In the genomic region with DNA sequence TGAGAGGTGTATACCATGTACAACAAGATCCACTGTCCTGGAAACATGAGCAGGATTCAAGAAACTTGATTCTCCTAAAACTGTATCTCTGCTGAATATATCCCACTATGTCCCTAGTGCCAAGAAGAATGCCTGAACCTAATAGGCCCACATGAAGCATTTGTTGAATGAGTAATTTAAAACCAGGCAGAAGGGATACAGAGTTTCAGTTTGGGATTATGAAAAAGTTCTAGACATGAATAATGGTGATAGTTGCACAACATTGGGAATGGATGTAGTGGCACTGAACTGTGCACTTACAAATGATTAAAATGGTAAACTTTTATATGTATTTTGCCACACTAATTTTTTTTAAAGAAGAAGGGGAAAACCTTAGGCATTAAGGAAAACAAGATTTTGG, we compare ENCODE assay signal across 31 cellular contexts.
"Had no signal": no experiment of that assay in that cellular context is flagged by ENCODE, and none has a peak within 500 bp of the region (broad histone marks: within the 10 kb centered on the region; RNA-seq: fewer than 3 reads in every experiment).

No MANE protein-coding gene starts in this region.

- H3K79me2 ChIP-seq: parathyroid adenoma had no signal

- H3K4me1 Mint-ChIP-seq: natural killer cell; neural progenitor cell; stimulated activated memory B cell treated with anti-CD40 and anti-IgM and Interleukin-4, amounts not matched to agents 10 μg/mL and 1 μg/mL and 100 μg/mL, for 72 hours; stimulated activated naive CD8-positive, alpha-beta T cell treated with anti-CD3 and anti-CD28 coated beads, Interleukin-15, amount 100 ng/mL, for 72 hours had no signal

- H3K27me3 ChIP-seq: neural progenitor cell, ovary, right lobe of liver, spleen, suprapubic skin, testis, tibial artery, transverse colon, upper lobe of right lung, uterus had no signal

- H3K36me3 Mint-ChIP-seq: natural killer cell; neural progenitor cell; stimulated activated memory B cell treated with anti-CD40 and anti-IgM and Interleukin-4, amounts not matched to agents 10 μg/mL and 1 μg/mL and 100 μg/mL, for 72 hours; type B pancreatic cell had no signal

- H3K9ac ChIP-seq: neural progenitor cell, parathyroid adenoma had no signal

- ATAC-seq: natural killer cell; psoas muscle; right lobe of liver; stimulated activated memory B cell treated with anti-CD40 and anti-IgM and Interleukin-4, amounts not matched to agents 10 μg/mL and 1 μg/mL and 100 μg/mL, for 72 hours; stimulated activated naive CD8-positive, alpha-beta T cell treated with anti-CD3 and anti-CD28 coated beads, Interleukin-15, amount 100 ng/mL, for 72 hours; stimulated activated naive CD8-positive, alpha-beta T cell treated with anti-CD3 and anti-CD28 coated beads, Interleukin-15, Interleukin-2, amounts not matched to agents 100 U/mL and 50 U/mL, for 24 hours; upper lobe of right lung had no signal

- DNase-seq: natural killer cell; occipital lobe; ovary; posterior cingulate gyrus; psoas muscle; right cardiac atrium; right lobe of liver; spleen; stimulated activated CD4-positive, alpha-beta T cell treated with anti-CD3 and anti-CD28 coated beads, Interleukin-12 subunit alpha, Interleukin-12 subunit beta, amount 100 ng/mL, for 4 hours; stimulated activated CD4-positive, alpha-beta T cell treated with anti-CD3 and anti-CD28 coated beads, Interleukin-1b, Interleukin-23, amount 100 ng/mL, for 48 hours; stimulated activated CD4-positive, alpha-beta T cell treated with anti-CD3 and anti-CD28 coated beads, Interleukin-4, amount 100 ng/mL, for 1 hour; stimulated activated CD4-positive, alpha-beta T cell treated with anti-CD3 and anti-CD28 coated beads, Interleukin-4, amount 100 ng/mL, for 4 hours; stimulated activated CD8-positive, alpha-beta memory T cell treated with anti-CD3 and anti-CD28 coated beads, Interleukin-4, amount 100 ng/mL, for 48 hours; stimulated activated naive CD4-positive, alpha-beta T cell; stimulated activated naive CD8-positive, alpha-beta T cell treated with anti-CD3 and anti-CD28 coated beads, Interleukin-15, amount 100 ng/mL, for 72 hours; stimulated activated naive CD8-positive, alpha-beta T cell treated with anti-CD3 and anti-CD28 coated beads, Interleukin-15, Interleukin-2, amounts not matched to agents 100 U/mL and 50 U/mL, for 24 hours; substantia nigra; testis; tibial artery; transverse colon; upper lobe of right lung; uterus had no signal

- H3K36me3 ChIP-seq: neural progenitor cell, ovary, right lobe of liver, spleen, suprapubic skin, tibial artery, transverse colon, upper lobe of right lung, uterus had no signal

- H2AFZ ChIP-seq: neural progenitor cell, parathyroid adenoma had no signal

- H3K4me2 ChIP-seq: neural progenitor cell, smooth muscle cell had no signal

- H3K4me3 Mint-ChIP-seq: natural killer cell; nephron; neural progenitor cell; stimulated activated memory B cell treated with anti-CD40 and anti-IgM and Interleukin-4, amounts not matched to agents 10 μg/mL and 1 μg/mL and 100 μg/mL, for 72 hours; stimulated activated naive CD8-positive, alpha-beta T cell treated with anti-CD3 and anti-CD28 coated beads, Interleukin-15, amount 100 ng/mL, for 72 hours; type B pancreatic cell had no signal

- H3K4me1 ChIP-seq: neural progenitor cell, psoas muscle, spleen, tibial artery, upper lobe of right lung, uterus had no signal

- H3K4me3 ChIP-seq: neural progenitor cell, ovary, psoas muscle, right lobe of liver, skin epidermis, smooth muscle cell, spleen, suprapubic skin, testis, tibial artery, transverse colon, upper lobe of right lung, uterus had no signal

- H3K9me3 Mint-ChIP-seq: natural killer cell; nephron; stimulated activated memory B cell treated with anti-CD40 and anti-IgM and Interleukin-4, amounts not matched to agents 10 μg/mL and 1 μg/mL and 100 μg/mL, for 72 hours; stimulated activated naive CD8-positive, alpha-beta T cell treated with anti-CD3 and anti-CD28 coated beads, Interleukin-15, amount 100 ng/mL, for 72 hours had no signal

- H3K9me3 ChIP-seq: ovary, psoas muscle, right lobe of liver, suprapubic skin, testis, tibial artery, transverse colon, upper lobe of right lung, uterus had no signal

- H3K27ac Mint-ChIP-seq: natural killer cell; nephron; neural progenitor cell; stimulated activated memory B cell treated with anti-CD40 and anti-IgM and Interleukin-4, amounts not matched to agents 10 μg/mL and 1 μg/mL and 100 μg/mL, for 72 hours; stimulated activated naive CD8-positive, alpha-beta T cell treated with anti-CD3 and anti-CD28 coated beads, Interleukin-15, amount 100 ng/mL, for 72 hours; type B pancreatic cell had no signal

- H3K27ac ChIP-seq: neural progenitor cell, ovary, parathyroid adenoma, psoas muscle, right lobe of liver, skin epidermis, spleen, suprapubic skin, testis, tibial artery, transverse colon, upper lobe of right lung, uterus had no signal

- H3K27me3 Mint-ChIP-seq: progenitor cell of endocrine pancreas, type B pancreatic cell had no signal
